1 cellular context compared by ENCODE assay signal in the genomic region with DNA sequence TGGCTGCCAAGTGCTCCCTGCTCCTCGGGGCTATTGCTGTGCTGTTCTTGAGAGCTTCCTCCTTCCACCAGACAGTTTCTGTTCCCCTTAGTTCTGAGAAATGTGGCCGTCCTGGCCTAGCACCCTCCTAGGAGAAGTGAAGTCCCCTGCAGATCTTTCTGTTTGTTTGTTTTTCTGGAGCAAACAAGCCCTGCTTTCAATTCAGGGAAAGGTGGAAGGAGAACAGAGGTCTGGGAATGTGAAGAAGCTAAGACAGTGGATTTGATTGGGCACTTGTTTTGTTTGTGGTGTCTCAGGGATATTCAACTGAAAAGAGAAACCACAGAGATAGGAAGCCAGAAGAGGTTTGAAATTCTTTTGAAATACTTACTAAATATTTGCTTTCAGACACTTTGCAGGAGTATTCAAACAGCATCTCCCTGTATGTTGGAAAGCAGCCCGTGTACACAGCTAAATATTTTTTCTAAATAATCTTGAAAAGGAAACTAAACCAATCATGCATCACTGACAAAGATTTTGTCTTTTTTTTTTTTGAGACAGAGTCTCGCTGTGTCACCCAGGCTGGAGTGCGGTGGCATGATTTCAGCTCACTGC.
TF ChIP-seq lines count a peak whose summit lies in the region.

No MANE protein-coding gene starts in this region.

TF ChIP-seq in WTC11, 78 proteins besides CTCF, POLR2A, EP300 and RAD21 (continued from another document):
- TF ChIP-seq, protein P1, sequence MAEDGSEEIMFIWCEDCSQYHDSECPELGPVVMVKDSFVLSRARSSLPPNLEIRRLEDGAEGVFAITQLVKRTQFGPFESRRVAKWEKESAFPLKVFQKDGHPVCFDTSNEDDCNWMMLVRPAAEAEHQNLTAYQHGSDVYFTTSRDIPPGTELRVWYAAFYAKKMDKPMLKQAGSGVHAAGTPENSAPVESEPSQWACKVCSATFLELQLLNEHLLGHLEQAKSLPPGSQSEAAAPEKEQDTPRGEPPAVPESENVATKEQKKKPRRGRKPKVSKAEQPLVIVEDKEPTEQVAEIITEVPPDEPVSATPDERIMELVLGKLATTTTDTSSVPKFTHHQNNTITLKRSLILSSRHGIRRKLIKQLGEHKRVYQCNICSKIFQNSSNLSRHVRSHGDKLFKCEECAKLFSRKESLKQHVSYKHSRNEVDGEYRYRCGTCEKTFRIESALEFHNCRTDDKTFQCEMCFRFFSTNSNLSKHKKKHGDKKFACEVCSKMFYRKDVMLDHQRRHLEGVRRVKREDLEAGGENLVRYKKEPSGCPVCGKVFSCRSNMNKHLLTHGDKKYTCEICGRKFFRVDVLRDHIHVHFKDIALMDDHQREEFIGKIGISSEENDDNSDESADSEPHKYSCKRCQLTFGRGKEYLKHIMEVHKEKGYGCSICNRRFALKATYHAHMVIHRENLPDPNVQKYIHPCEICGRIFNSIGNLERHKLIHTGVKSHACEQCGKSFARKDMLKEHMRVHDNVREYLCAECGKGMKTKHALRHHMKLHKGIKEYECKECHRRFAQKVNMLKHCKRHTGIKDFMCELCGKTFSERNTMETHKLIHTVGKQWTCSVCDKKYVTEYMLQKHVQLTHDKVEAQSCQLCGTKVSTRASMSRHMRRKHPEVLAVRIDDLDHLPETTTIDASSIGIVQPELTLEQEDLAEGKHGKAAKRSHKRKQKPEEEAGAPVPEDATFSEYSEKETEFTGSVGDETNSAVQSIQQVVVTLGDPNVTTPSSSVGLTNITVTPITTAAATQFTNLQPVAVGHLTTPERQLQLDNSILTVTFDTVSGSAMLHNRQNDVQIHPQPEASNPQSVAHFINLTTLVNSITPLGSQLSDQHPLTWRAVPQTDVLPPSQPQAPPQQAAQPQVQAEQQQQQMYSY (CRISPR knock-in tag; IDR thresholded peaks at IDR 0.05), result no peak
- no peak for TF ChIP-seq ZNF121 (CRISPR knock-in tag; IDR thresholded peaks at IDR 0.05)
- TF ChIP-seq, protein P2, sequence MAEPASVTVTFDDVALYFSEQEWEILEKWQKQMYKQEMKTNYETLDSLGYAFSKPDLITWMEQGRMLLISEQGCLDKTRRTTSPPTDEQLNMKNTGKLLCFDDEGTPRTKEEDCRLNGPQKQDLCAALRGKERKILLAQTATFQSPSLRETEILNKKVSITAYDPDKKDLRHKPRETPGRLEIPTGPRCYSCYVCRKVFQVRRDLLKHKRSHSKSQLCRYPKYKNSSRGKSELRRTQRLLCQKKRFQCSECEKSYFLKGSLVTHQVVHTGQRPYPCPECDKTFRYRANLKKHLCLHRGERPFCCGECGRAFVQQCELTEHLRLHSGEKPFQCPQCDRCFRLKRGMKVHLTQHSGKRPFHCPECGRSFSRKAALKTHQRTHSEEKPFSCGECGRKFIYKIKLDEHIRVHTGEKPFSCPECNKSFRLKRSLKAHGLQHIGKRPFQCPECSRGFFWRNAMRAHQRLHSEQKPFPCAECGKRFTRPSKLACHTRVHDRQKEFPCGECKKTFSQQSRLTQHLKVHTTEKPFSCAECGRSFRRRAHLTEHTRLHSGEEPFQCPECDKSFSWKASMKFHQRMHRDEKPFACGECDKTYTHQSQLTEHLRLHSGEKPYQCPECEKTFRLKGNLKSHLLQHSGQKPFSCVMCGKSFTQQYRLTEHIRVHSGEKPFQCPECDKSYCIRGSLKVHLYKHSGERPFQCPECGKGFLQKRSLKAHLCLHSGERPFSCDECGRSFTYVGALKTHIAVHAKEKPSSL (CRISPR knock-in tag; conservative IDR thresholded peaks at IDR 0.05), result no peak
- TF ChIP-seq KAT7 (CRISPR knock-in tag; IDR thresholded peaks at IDR 0.05; ENCODE audit: borderline replicate concordance), result no peak
- TF ChIP-seq MYBL2 (CRISPR knock-in tag; IDR thresholded peaks at IDR 0.05), result no peak
- TF ChIP-seq, protein P3, sequence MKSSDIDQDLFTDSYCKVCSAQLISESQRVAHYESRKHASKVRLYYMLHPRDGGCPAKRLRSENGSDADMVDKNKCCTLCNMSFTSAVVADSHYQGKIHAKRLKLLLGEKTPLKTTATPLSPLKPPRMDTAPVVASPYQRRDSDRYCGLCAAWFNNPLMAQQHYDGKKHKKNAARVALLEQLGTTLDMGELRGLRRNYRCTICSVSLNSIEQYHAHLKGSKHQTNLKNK (CRISPR knock-in tag; IDR thresholded peaks at IDR 0.05), result no peak
- TF ChIP-seq ELF4 (CRISPR knock-in tag; IDR thresholded peaks at IDR 0.05; ENCODE audit: low read depth), result no peak
- TF ChIP-seq NFE2L1 (CRISPR knock-in tag; IDR thresholded peaks at IDR 0.05), result no peak
- TF ChIP-seq, protein P4, sequence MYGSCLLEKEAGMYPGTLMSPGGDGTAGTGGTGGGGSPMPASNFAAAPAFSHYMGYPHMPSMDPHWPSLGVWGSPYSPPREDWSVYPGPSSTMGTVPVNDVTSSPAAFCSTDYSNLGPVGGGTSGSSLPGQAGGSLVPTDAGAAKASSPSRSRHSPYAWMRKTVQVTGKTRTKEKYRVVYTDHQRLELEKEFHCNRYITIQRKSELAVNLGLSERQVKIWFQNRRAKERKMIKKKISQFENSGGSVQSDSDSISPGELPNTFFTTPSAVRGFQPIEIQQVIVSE (CRISPR knock-in tag; IDR thresholded peaks at IDR 0.05; ENCODE audit: borderline replicate concordance), result no peak
- TF ChIP-seq, protein P5, sequence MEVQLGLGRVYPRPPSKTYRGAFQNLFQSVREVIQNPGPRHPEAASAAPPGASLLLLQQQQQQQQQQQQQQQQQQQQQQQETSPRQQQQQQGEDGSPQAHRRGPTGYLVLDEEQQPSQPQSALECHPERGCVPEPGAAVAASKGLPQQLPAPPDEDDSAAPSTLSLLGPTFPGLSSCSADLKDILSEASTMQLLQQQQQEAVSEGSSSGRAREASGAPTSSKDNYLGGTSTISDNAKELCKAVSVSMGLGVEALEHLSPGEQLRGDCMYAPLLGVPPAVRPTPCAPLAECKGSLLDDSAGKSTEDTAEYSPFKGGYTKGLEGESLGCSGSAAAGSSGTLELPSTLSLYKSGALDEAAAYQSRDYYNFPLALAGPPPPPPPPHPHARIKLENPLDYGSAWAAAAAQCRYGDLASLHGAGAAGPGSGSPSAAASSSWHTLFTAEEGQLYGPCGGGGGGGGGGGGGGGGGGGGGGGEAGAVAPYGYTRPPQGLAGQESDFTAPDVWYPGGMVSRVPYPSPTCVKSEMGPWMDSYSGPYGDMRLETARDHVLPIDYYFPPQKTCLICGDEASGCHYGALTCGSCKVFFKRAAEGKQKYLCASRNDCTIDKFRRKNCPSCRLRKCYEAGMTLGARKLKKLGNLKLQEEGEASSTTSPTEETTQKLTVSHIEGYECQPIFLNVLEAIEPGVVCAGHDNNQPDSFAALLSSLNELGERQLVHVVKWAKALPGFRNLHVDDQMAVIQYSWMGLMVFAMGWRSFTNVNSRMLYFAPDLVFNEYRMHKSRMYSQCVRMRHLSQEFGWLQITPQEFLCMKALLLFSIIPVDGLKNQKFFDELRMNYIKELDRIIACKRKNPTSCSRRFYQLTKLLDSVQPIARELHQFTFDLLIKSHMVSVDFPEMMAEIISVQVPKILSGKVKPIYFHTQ (CRISPR knock-in tag; IDR thresholded peaks at IDR 0.05), result no peak
